Comparison of ENCODE assay signal across 1 cellular context in genomic region chr14:105701456-105702274, GRCh38.
A peak's percentile ranks its signal among the peaks of the same experiment; 100 is the strongest.
TF ChIP-seq lines count a peak whose summit lies in the region.

No MANE protein-coding gene starts in this region.

TF ChIP-seq in GM12878, 131 proteins besides CTCF, POLR2A, EP300 and RAD21:
- TF ChIP-seq ZBTB40 (IDR thresholded peaks at IDR 0.05; ENCODE audit: borderline replicate concordance): no peak
- TF ChIP-seq FOXM1 (IDR thresholded peaks at IDR 0.05; ENCODE audit: low read depth, low read length): peak; percentile 48; the same call in 1 of the 2 replicates
- TF ChIP-seq, protein P1, sequence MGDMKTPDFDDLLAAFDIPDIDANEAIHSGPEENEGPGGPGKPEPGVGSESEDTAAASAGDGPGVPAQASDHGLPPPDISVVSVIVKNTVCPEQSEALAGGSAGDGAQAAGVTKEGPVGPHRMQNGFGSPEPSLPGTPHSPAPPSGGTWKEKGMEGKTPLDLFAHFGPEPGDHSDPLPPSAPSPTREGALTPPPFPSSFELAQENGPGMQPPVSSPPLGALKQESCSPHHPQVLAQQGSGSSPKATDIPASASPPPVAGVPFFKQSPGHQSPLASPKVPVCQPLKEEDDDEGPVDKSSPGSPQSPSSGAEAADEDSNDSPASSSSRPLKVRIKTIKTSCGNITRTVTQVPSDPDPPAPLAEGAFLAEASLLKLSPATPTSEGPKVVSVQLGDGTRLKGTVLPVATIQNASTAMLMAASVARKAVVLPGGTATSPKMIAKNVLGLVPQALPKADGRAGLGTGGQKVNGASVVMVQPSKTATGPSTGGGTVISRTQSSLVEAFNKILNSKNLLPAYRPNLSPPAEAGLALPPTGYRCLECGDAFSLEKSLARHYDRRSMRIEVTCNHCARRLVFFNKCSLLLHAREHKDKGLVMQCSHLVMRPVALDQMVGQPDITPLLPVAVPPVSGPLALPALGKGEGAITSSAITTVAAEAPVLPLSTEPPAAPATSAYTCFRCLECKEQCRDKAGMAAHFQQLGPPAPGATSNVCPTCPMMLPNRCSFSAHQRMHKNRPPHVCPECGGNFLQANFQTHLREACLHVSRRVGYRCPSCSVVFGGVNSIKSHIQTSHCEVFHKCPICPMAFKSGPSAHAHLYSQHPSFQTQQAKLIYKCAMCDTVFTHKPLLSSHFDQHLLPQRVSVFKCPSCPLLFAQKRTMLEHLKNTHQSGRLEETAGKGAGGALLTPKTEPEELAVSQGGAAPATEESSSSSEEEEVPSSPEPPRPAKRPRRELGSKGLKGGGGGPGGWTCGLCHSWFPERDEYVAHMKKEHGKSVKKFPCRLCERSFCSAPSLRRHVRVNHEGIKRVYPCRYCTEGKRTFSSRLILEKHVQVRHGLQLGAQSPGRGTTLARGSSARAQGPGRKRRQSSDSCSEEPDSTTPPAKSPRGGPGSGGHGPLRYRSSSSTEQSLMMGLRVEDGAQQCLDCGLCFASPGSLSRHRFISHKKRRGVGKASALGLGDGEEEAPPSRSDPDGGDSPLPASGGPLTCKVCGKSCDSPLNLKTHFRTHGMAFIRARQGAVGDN (IDR thresholded peaks at IDR 0.05): peak; percentile 16; the same call in 1 of the 2 replicates
- peak; percentile 43; the same call in 2 of the 3 replicates for TF ChIP-seq POU2F2 (IDR thresholded peaks at IDR 0.05; ENCODE audit: borderline replicate concordance, low read depth, low read length)
- TF ChIP-seq MLLT1 (IDR thresholded peaks at IDR 0.05): no peak
- TF ChIP-seq TARDBP (IDR thresholded peaks at IDR 0.05; ENCODE audit: borderline replicate concordance): peak; percentile 71
- peak; percentile 14; the same call in 1 of the 2 replicates for TF ChIP-seq CBFB (IDR thresholded peaks at IDR 0.05; ENCODE audit: low read depth)
- peak; percentile 3; the same call in 1 of the 2 replicates for TF ChIP-seq NFIC (IDR thresholded peaks at IDR 0.05; ENCODE audit: low read depth, low read length)
- no peak for TF ChIP-seq NR2C2 (IDR thresholded peaks at IDR 0.05; ENCODE audit: borderline replicate concordance, control insufficient read depth, insufficient read length, low read depth)
- TF ChIP-seq BCL3 (IDR thresholded peaks at IDR 0.05; ENCODE audit: borderline replicate concordance, insufficient read depth, low read depth, low read length, poor library complexity, severe bottlenecking): peak; percentile 71
- TF ChIP-seq TCF7 (IDR thresholded peaks at IDR 0.05; ENCODE audit: borderline replicate concordance): peak; percentile 34; the same call in 1 of the 2 replicates
- TF ChIP-seq BCL11A (IDR thresholded peaks at IDR 0.05; ENCODE audit: low read depth, low read length): 0 out of 2 replicates have a peak, but pooled peaks have one; percentile 10
